In genomic region chr13:107650081-107650701, GRCh38 we compare ENCODE assay signal across 8 cellular contexts.
DNase-seq lines count a peak whose midpoint lies in the region; ATAC-seq, FAIRE-seq and TF ChIP-seq lines count a peak whose summit lies in the region.

No MANE protein-coding gene starts in this region.

- TF ChIP-seq POLR2A in breast epithelium (IDR thresholded peaks at IDR 0.05), result no peak

- H3K36me3 Mint-ChIP-seq in stimulated activated effector memory CD8-positive, alpha-beta T cell treated with anti-CD3 and anti-CD28 coated beads, Interleukin-12 subunit alpha, Interleukin-12 subunit beta, amount 100 ng/mL, for 72 hours, result no peaks in the 10 kb centered on the region

- no peak overlapping the region for H3K27ac ChIP-seq in breast epithelium

- no peaks in the 10 kb centered on the region for H3K9me3 ChIP-seq in breast epithelium

- H3K4me3 Mint-ChIP-seq in stimulated activated effector memory CD8-positive, alpha-beta T cell treated with anti-CD3 and anti-CD28 coated beads, Interleukin-12 subunit alpha, Interleukin-12 subunit beta, amount 100 ng/mL, for 72 hours, result no peak overlapping the region

- H3K27ac Mint-ChIP-seq in stimulated activated effector memory CD8-positive, alpha-beta T cell treated with anti-CD3 and anti-CD28 coated beads, Interleukin-12 subunit alpha, Interleukin-12 subunit beta, amount 100 ng/mL, for 72 hours, result no peak overlapping the region

- intact Hi-C loops in breast epithelium (cut with DNase I; ENCODE audit: low total_unique reads), result no loop called here

- TF ChIP-seq CTCF in AG10803 (conservative IDR thresholded peaks at IDR 0.05; ENCODE audit: low read length), result peak; percentile 74
- peak in 2 of 3 donors; percentile 39 to 51 for TF ChIP-seq CTCF in breast epithelium (IDR thresholded peaks at IDR 0.05)
- peak; percentile 97 for TF ChIP-seq CTCF in kidney epithelial cell (IDR thresholded peaks at IDR 0.05; ENCODE audit: insufficient read depth, low read length, poor library complexity, severe bottlenecking)

- H3K4me1 ChIP-seq in breast epithelium, result no peaks in the 10 kb centered on the region

- H3K36me3 ChIP-seq in breast epithelium (no peaks in the 10 kb centered on the region), kidney epithelial cell (ENCODE audit: control insufficient read depth, insufficient read depth, low read length) (no peaks in the 10 kb centered on the region)

- ATAC-seq in GM18861 (IDR thresholded peaks at IDR 0.05; ENCODE audit: unreplicated experiment) (peak; percentile 91), HG03097 (IDR thresholded peaks at IDR 0.05; ENCODE audit: low FRiP score, unreplicated experiment) (peak; percentile 73)
- peak; percentile 31 for ATAC-seq in stimulated activated effector memory CD8-positive, alpha-beta T cell treated with anti-CD3 and anti-CD28 coated beads, Interleukin-12 subunit alpha, Interleukin-12 subunit beta, amount 100 ng/mL, for 72 hours

- DNase-seq in AG10803 (ENCODE audit: low read depth) (peak; percentile 18), RCC 7860 (ENCODE audit: low spot score) (peak; percentile 7), breast epithelium (ENCODE audit: low spot score in 2 of 2) (no peak), kidney epithelial cell (ENCODE audit: low read depth) (no peak), EL (no peak)
- DNase-seq in stimulated activated effector memory CD8-positive, alpha-beta T cell treated with anti-CD3 and anti-CD28 coated beads, Interleukin-12 subunit alpha, Interleukin-12 subunit beta, amount 100 ng/mL, for 72 hours (ENCODE audit: low spot score in 2 of 2), result peak in 1 of 2 donors; percentile 48

- no peak for FAIRE-seq in RCC 7860 (lab: Jason Lieb, UNC)

- H3K9me3 Mint-ChIP-seq in stimulated activated effector memory CD8-positive, alpha-beta T cell treated with anti-CD3 and anti-CD28 coated beads, Interleukin-12 subunit alpha, Interleukin-12 subunit beta, amount 100 ng/mL, for 72 hours, result peaks cover 18% of the 10 kb centered on the region

- H3K4me1 Mint-ChIP-seq in stimulated activated effector memory CD8-positive, alpha-beta T cell treated with anti-CD3 and anti-CD28 coated beads, Interleukin-12 subunit alpha, Interleukin-12 subunit beta, amount 100 ng/mL, for 72 hours, result no peaks in the 10 kb centered on the region

- H3K4me3 ChIP-seq in AG10803 (ENCODE audit: low read length) (no peak overlapping the region), breast epithelium (no peak overlapping the region), kidney epithelial cell (ENCODE audit: low read depth, low read length) (no peak overlapping the region)

- H3K27me3 ChIP-seq in breast epithelium (no peaks in the 10 kb centered on the region), kidney epithelial cell (ENCODE audit: control insufficient read depth, insufficient read depth, low read length) (no peaks in the 10 kb centered on the region)

Comparison
In these comparisons a context has a peak if more than half of its experiments do, and no peak if none do; other contexts are left out.
1. DNase-seq: peak in AG10803 (single experiment) and RCC 7860 (single experiment); none in breast epithelium (0 of 2), kidney epithelial cell (single experiment) and EL (single experiment).
2. CTCF ChIP-seq: peak in every context shown above with its lines; median percentile 97 in kidney epithelial cell; 74 in AG10803; 45 in breast epithelium.
3. ATAC-seq: peak in every context shown above with its lines; median percentile 91 in GM18861; 73 in HG03097; 31 in stimulated activated effector memory CD8-positive, alpha-beta T cell treated with anti-CD3 and anti-CD28 coated beads, Interleukin-12 subunit alpha, Interleukin-12 subunit beta, amount 100 ng/mL, for 72 hours.